ENCODE assay signal across 17 cellular contexts in genomic region chr11:72422414-72422813, GRCh38. TPM values are rescaled to one million over a fixed set of nuclear protein-coding genes. Genes with fewer than 3 reads are reported as not detected.
DNase-seq lines count a peak whose midpoint lies in the region; ATAC-seq and TF ChIP-seq lines count a peak whose summit lies in the region.
"Had no signal": no experiment of that assay in that cellular context is flagged by ENCODE, and none has a peak within 500 bp of the region (broad histone marks: within the 10 kb centered on the region; RNA-seq: fewer than 3 reads in every experiment).

No MANE protein-coding gene starts in this region.

- H4K20me1 ChIP-seq in PC-9 (ENCODE audit: insufficient read depth) = 0 out of 2 replicates have a peak, but pooled peaks cover 4% of the 10 kb centered on the region

- no peak overlapping the region for H3K4me3 ChIP-seq in PC-9
- H3K4me3 ChIP-seq: GM12878, GM23248 had no signal

- POLR2A ChIA-PET in PC-9 (lab: Charles Lee; ENCODE audit: unreplicated experiment) = no interaction called here

- no peaks in the 10 kb centered on the region; the same call in 1 of the 2 replicates for H3K79me2 ChIP-seq in PC-9 (ENCODE audit: low read depth)

- H3K9me3 ChIP-seq in PC-9 (ENCODE audit: insufficient read depth, low read depth) = no peaks in the 10 kb centered on the region

- intact Hi-C loops in PC-9 (cut with micrococcal nuclease; ENCODE audit: unreplicated experiment) = no loop called here

- peak; percentile 23 for DNase-seq in NCI-H2171 treated with DMSO at 0.1 percent for 48 hours (lab: John Stamatoyannopoulos, UW)
- DNase-seq in NCI-H2171 (lab: John Stamatoyannopoulos, UW) = no peak
- DNase-seq in HuH-7 (ENCODE audit: low spot score) = peak; percentile 35
- DNase-seq in PC-9 = no peak
- DNase-seq in left kidney (ENCODE audit: low read depth, low spot score) = peak; percentile 53
- no peak for DNase-seq in ACHN
- DNase-seq in ureter (ENCODE audit: low spot score) = no peak
- DNase-seq: 8988T, C1 segment of cervical spinal cord, DMS79, GM23248, NCI-H1092, NCI-H2227 treated with DMSO at 0.1 percent for 48 hours, Right ventricle myocardium superior had no signal

- H2AFZ ChIP-seq in PC-9 = no peak overlapping the region
- H2AFZ ChIP-seq: GM23248 had no signal

- no TSS peak for BruUV-seq in PC-9 (replicated peaks; lab: Mats Ljungman, UMichigan)

- TF ChIP-seq CTCF in PC-9 (conservative IDR thresholded peaks at IDR 0.05) = no peak

- no peak overlapping the region for H3K27ac ChIP-seq in PC-9
- H3K27ac ChIP-seq: GM23248 had no signal

- CTCF ChIA-PET in PC-9 (lab: Charles Lee) = interaction anchor here (0.6 kb wide), 2 partner anchors 1346 to 1721 kb away, joined by 4 to 7 read pairs; no protein-coding TSS in a partner anchor

- no peaks in the 10 kb centered on the region for H3F3A ChIP-seq in PC-9 (ENCODE audit: insufficient read depth, low read depth)

- in situ Hi-C loops in ACHN (cut with HindIII; ENCODE audit: low pct_ligation_motif_present, low pct_unique_long_range_greater_than_20kb, low sequenced_read_pairs) = no loop called here

- 0 out of 2 replicates have a peak overlapping the region, but pooled peaks have one; percentile 18 for H3K4me2 ChIP-seq in PC-9

- no peaks in the 10 kb centered on the region for H3K9me2 ChIP-seq in PC-9 (ENCODE audit: insufficient read depth)

- no peaks in the 10 kb centered on the region for H3K27me3 ChIP-seq in PC-9 (ENCODE audit: insufficient read depth, low read depth)

- ATAC-seq in GM18517 (IDR thresholded peaks at IDR 0.05; ENCODE audit: unreplicated experiment) = no peak
- ATAC-seq: GM12878, Panc1 had no signal

- H3K36me3 ChIP-seq in PC-9 (ENCODE audit: low read depth) = no peaks in the 10 kb centered on the region

- peaks cover 9% of the 10 kb centered on the region for H3K4me1 ChIP-seq in PC-9 (replicated peaks; ENCODE audit: insufficient read depth)

RNA-seq across cellular contexts. Expression of gene CLPB, which starts 11.9 kb away (rescaled TPM):
- total RNA-seq in PC-9 (2021) (34.1 and 37.8 TPM in 2 replicates), ureter (32.0 TPM)

Comparison
In these comparisons a context has a peak if more than half of its experiments do, and no peak if none do; other contexts are left out.
1. DNase-seq: peak in NCI-H2171 treated with DMSO at 0.1 percent for 48 hours (single experiment), HuH-7 (single experiment) and left kidney (single experiment); none in NCI-H2171 (single experiment), PC-9 (0 of 2), ACHN (single experiment) and ureter (single experiment).